22 cellular contexts compared by ENCODE assay signal in genomic region chr3:64179860-64180259, GRCh38. TPM values are rescaled to one million over a fixed set of nuclear protein-coding genes. Genes with fewer than 3 reads are reported as not detected.
"Had no signal": no experiment of that assay in that cellular context is flagged by ENCODE, and none has a peak within 500 bp of the region (broad histone marks: within the 10 kb centered on the region; RNA-seq: fewer than 3 reads in every experiment).

No MANE protein-coding gene starts in this region.

- H3K9me3 ChIP-seq: esophagus muscularis mucosa, left ventricle myocardium inferior, mucosa of descending colon, right atrium auricular region, spleen, tibial nerve had no signal

- DNase-seq: activated CD4-positive, alpha-beta T cell treated with anti-CD3 and anti-CD28 coated beads, Interleukin-2, amount 50 U/mL, for 1 hour; activated CD8-positive, alpha-beta T cell treated with anti-CD3 and anti-CD28 coated beads for 36 hours; activated naive CD4-positive, alpha-beta T cell; activated T-cell treated with anti-CD3 and anti-CD28 coated beads, Interleukin-2, amount 50 U/mL, for 48 hours; aorta; cortex of kidney; effector memory CD8-positive, alpha-beta T cell; heart right ventricle; kidney glomerular epithelial cell; left ventricle myocardium inferior; mucosa of descending colon; spleen; stimulated activated naive CD4-positive, alpha-beta T cell treated with Interleukin-2 at 50 U/mL for 16 hours; T-helper 9 cell had no signal

- ATAC-seq: activated CD8-positive, alpha-beta T cell treated with anti-CD3 and anti-CD28 coated beads for 36 hours; activated naive CD4-positive, alpha-beta T cell treated with anti-CD3 and anti-CD28 coated beads, Interleukin-2, amount 50 U/mL, for 72 hours; effector memory CD8-positive, alpha-beta T cell; mucosa of descending colon; natural killer cell treated with Interleukin-12 subunit alpha and Interleukin-12 subunit beta and Interleukin-15 and Interleukin-18, amount 100 ng/mL, for 72 hours had no signal

- H3K4me1 ChIP-seq: spleen had no signal

- H3K27ac ChIP-seq: cardiac muscle cell, heart right ventricle, left ventricle myocardium inferior, right atrium auricular region, spleen, tibial nerve had no signal

- FAIRE-seq: TTC549 had no signal

- H3K36me3 ChIP-seq: cardiac muscle cell, left ventricle myocardium inferior, right atrium auricular region, spleen, tibial nerve had no signal

- H3K27me3 ChIP-seq: cardiac muscle cell, esophagus muscularis mucosa, heart right ventricle, right atrium auricular region, spleen, tibial nerve had no signal

- H3K4me3 ChIP-seq: cardiac muscle cell, esophagus muscularis mucosa, heart right ventricle, left ventricle myocardium inferior, lung, mucosa of descending colon, right atrium auricular region, spleen, tibial nerve had no signal

RNA-seq across cellular contexts. Expression of gene PRICKLE2, which starts 45.4 kb away (rescaled TPM):
- total RNA-seq: activated CD8-positive, alpha-beta T cell treated with anti-CD3 and anti-CD28 coated beads for 36 hours; activated naive CD4-positive, alpha-beta T cell treated with anti-CD3 and anti-CD28 coated beads, Interleukin-2, amount 50 U/mL, for 72 hours had no signal
